In genomic region chr3:13416002-13416793, GRCh38 we compare ENCODE assay signal across 10 cellular contexts. TPM values are rescaled to one million over a fixed set of nuclear protein-coding genes. Genes with fewer than 3 reads are reported as not detected.
DNase-seq lines count a peak whose midpoint lies in the region; ATAC-seq and TF ChIP-seq lines count a peak whose summit lies in the region.
"Had no signal": no experiment of that assay in that cellular context is flagged by ENCODE, and none has a peak within 500 bp of the region (broad histone marks: within the 10 kb centered on the region; RNA-seq: fewer than 3 reads in every experiment).

No MANE protein-coding gene starts in this region.

- no TSS peak for BruUV-seq in OCI-LY7 (replicated peaks; lab: Mats Ljungman, UMichigan)

- no peaks in the 10 kb centered on the region for H3K9me3 Mint-ChIP-seq in activated T-cell treated with anti-CD3 and anti-CD28 coated beads, Interleukin-2, amount 50 U/mL, for 72 hours
- H3K9me3 Mint-ChIP-seq in stimulated activated naive CD8-positive, alpha-beta T cell treated with anti-CD3 and anti-CD28 coated beads, Interleukin-15, Interleukin-2, amounts not matched to agents 100 ng/mL and 50 ng/mL, for 24 hours = no peaks in the 10 kb centered on the region

- intact Hi-C loops in OCI-LY7 (cut with micrococcal nuclease; ENCODE audit: unreplicated experiment) (no loop called here), dorsolateral prefrontal cortex (cut with DNase I) (loop anchor here in 1 of 2 donors (5.0 kb wide), 1 partner anchor 36 kb away; no protein-coding TSS in a partner anchor)

- peak overlapping the region; percentile 98 for H3K4me2 ChIP-seq in OCI-LY7 (ENCODE audit: low read length)

- H3K36me3 ChIP-seq in OCI-LY7 (ENCODE audit: insufficient read depth, low read length) = peaks cover 62% of the 10 kb centered on the region
- H3K36me3 ChIP-seq: suprapubic skin had no signal

- peaks cover 67% of the 10 kb centered on the region for H3K4me1 ChIP-seq in OCI-LY7 (ENCODE audit: insufficient read depth, low read length, poor library complexity, severe bottlenecking)

- peak overlapping the region; percentile 81 for H3K27ac Mint-ChIP-seq in activated T-cell treated with anti-CD3 and anti-CD28 coated beads, Interleukin-2, amount 50 U/mL, for 72 hours
- peak overlapping the region; percentile 96 for H3K27ac Mint-ChIP-seq in stimulated activated naive CD8-positive, alpha-beta T cell treated with anti-CD3 and anti-CD28 coated beads, Interleukin-15, Interleukin-2, amounts not matched to agents 100 ng/mL and 50 ng/mL, for 24 hours

- H3K4me3 ChIP-seq in OCI-LY7 (ENCODE audit: low read depth, low read length, poor library complexity, severe bottlenecking) = peak overlapping the region; percentile 98
- H3K4me3 ChIP-seq in dorsolateral prefrontal cortex = no peak overlapping the region
- H3K4me3 ChIP-seq: coronary artery, suprapubic skin had no signal

- H3K27me3 Mint-ChIP-seq in activated T-cell treated with anti-CD3 and anti-CD28 coated beads, Interleukin-2, amount 50 U/mL, for 72 hours (ENCODE audit: low read depth) = no peaks in the 10 kb centered on the region
- H3K27me3 Mint-ChIP-seq in stimulated activated naive CD8-positive, alpha-beta T cell treated with anti-CD3 and anti-CD28 coated beads, Interleukin-15, Interleukin-2, amounts not matched to agents 100 ng/mL and 50 ng/mL, for 24 hours = no peaks in the 10 kb centered on the region

- peaks cover 9 to 14% of the 10 kb centered on the region in 2 donors for H3K36me3 Mint-ChIP-seq in activated T-cell treated with anti-CD3 and anti-CD28 coated beads, Interleukin-2, amount 50 U/mL, for 72 hours (ENCODE audit: insufficient read depth in 2 of 2)
- H3K36me3 Mint-ChIP-seq in stimulated activated naive CD8-positive, alpha-beta T cell treated with anti-CD3 and anti-CD28 coated beads, Interleukin-15, Interleukin-2, amounts not matched to agents 100 ng/mL and 50 ng/mL, for 24 hours (ENCODE audit: low read depth) = peaks cover 43% of the 10 kb centered on the region

- H3K27ac ChIP-seq in OCI-LY7 (ENCODE audit: low read depth, low read length, poor library complexity, severe bottlenecking) (peak overlapping the region; percentile 91), dorsolateral prefrontal cortex (peak overlapping the region in 30 of 59 donors; percentile 0 to 82 (median 40))
- H3K27ac ChIP-seq: coronary artery, suprapubic skin had no signal

- peak; percentile 80 for TF ChIP-seq CTCF in OCI-LY7 (conservative IDR thresholded peaks at IDR 0.05; ENCODE audit: low read length)
- peak in 26 of 56 donors; percentile 10 to 40 (median 24) for TF ChIP-seq CTCF in dorsolateral prefrontal cortex (IDR thresholded peaks at IDR 0.05 in 54 of 56, conservative IDR thresholded peaks at IDR 0.05 in 2 of 56; ENCODE audit: low read depth in 1 of 56, partially characterized antibody in 56 of 56)

- peaks cover 93% of the 10 kb centered on the region for H3K79me2 ChIP-seq in OCI-LY7 (ENCODE audit: insufficient read depth, low read depth, low read length)

- H3K27me3 ChIP-seq in dorsolateral prefrontal cortex = no peaks in the 10 kb centered on the region

- no peak overlapping the region for H2AFZ ChIP-seq in OCI-LY7 (ENCODE audit: low read length)

- peaks cover 3% of the 10 kb centered on the region; the same call in 1 of the 2 replicates for H3K9me3 ChIP-seq in OCI-LY7 (ENCODE audit: low read length)
- H3K9me3 ChIP-seq: suprapubic skin had no signal

- H4K20me1 ChIP-seq in OCI-LY7 (ENCODE audit: insufficient read depth, low read length) = peaks cover 30% of the 10 kb centered on the region

- POLR2A ChIA-PET in OCI-LY7 (lab: Charles Lee) = interaction anchor here (0.6 to 6.3 kb wide), 8 partner anchors 9 to 319 kb away, joined by 3 to 61 read pairs (median 4); no protein-coding TSS in a partner anchor

- peak; percentile 30 to 37 for DNase-seq in activated T-cell treated with anti-CD3 and anti-CD28 coated beads, Interleukin-2, amount 50 U/mL, for 72 hours
- no peak for DNase-seq in activated T-cell treated with anti-CD3 and anti-CD28 coated beads, Interleukin-2, amount 50 U/mL, for 1 hour
- DNase-seq in OCI-LY7 (ENCODE audit: low spot score) (peak; percentile 45), dorsolateral prefrontal cortex (no peak), DMS114 treated with DMSO at 0.1 percent for 48 hours (lab: John Stamatoyannopoulos, UW; ENCODE audit: unreplicated experiment) (no peak), RKO (ENCODE audit: low spot score) (no peak), NCI-H2081 treated with DMSO at 0.1 percent for 48 hours (lab: John Stamatoyannopoulos, UW) (no peak)

- peaks cover 71% of the 10 kb centered on the region for H3K4me1 Mint-ChIP-seq in activated T-cell treated with anti-CD3 and anti-CD28 coated beads, Interleukin-2, amount 50 U/mL, for 72 hours (ENCODE audit: low read depth)
- peaks cover 65% of the 10 kb centered on the region for H3K4me1 Mint-ChIP-seq in stimulated activated naive CD8-positive, alpha-beta T cell treated with anti-CD3 and anti-CD28 coated beads, Interleukin-15, Interleukin-2, amounts not matched to agents 100 ng/mL and 50 ng/mL, for 24 hours (ENCODE audit: low read depth)

- CTCF ChIA-PET in OCI-LY7 (lab: Charles Lee; ENCODE audit: unreplicated experiment) = interaction anchor here (0.7 to 3.4 kb wide), 3 partner anchors 11 to 37 kb away, joined by 4 to 13 read pairs (median 10); no protein-coding TSS in a partner anchor

- no peak for ATAC-seq in activated T-cell treated with anti-CD3 and anti-CD28 coated beads, Interleukin-2, amount 50 U/mL, for 72 hours (replicated peaks in 1 of 2)

- H3K9me2 ChIP-seq in OCI-LY7 (ENCODE audit: insufficient read depth, low read length) = no peaks in the 10 kb centered on the region

- H3K4me3 Mint-ChIP-seq in activated T-cell treated with anti-CD3 and anti-CD28 coated beads, Interleukin-2, amount 50 U/mL, for 72 hours = peak overlapping the region; percentile 82 to 89
- H3K4me3 Mint-ChIP-seq in stimulated activated naive CD8-positive, alpha-beta T cell treated with anti-CD3 and anti-CD28 coated beads, Interleukin-15, Interleukin-2, amounts not matched to agents 100 ng/mL and 50 ng/mL, for 24 hours = peak overlapping the region; percentile 96

RNA-seq across cellular contexts. Expression of gene NUP210, which starts 3.9 kb away (rescaled TPM):
- total RNA-seq in activated T-cell treated with anti-CD3 and anti-CD28 coated beads, Interleukin-2, amount 50 U/mL, for 72 hours = 100 to 1,000 TPM; 138 to 144 TPM
- 165 and 195 TPM in 2 replicates for total RNA-seq in OCI-LY7 (2014; rRNA removed; shearing (Covaris generic))
- total RNA-seq in OCI-LY7 (2022) = 231 and 232 TPM in 2 replicates
- total RNA-seq in dorsolateral prefrontal cortex = 10 to 100 TPM; 10.9 to 21.6 (median 16.2) TPM

Comparison
In these comparisons a context has a peak if more than half of its experiments do, and no peak if none do; other contexts are left out.
1. DNase-seq: peak in activated T-cell treated with anti-CD3 and anti-CD28 coated beads, Interleukin-2, amount 50 U/mL, for 72 hours (2 of 2) and OCI-LY7 (single experiment); none in activated T-cell treated with anti-CD3 and anti-CD28 coated beads, Interleukin-2, amount 50 U/mL, for 1 hour (single experiment), dorsolateral prefrontal cortex (0 of 10), DMS114 treated with DMSO at 0.1 percent for 48 hours (single experiment), RKO (single experiment) and NCI-H2081 treated with DMSO at 0.1 percent for 48 hours (single experiment).
2. RNA of gene NUP210, which starts 3.9 kb away (total RNA-seq): 165 to 232 TPM in OCI-LY7 and 138 to 144 TPM in activated T-cell treated with anti-CD3 and anti-CD28 coated beads, Interleukin-2, amount 50 U/mL, for 72 hours; 10.9 to 21.6 TPM in dorsolateral prefrontal cortex; every median in the first group is over 4 times any median in the second.